In the genomic region with DNA sequence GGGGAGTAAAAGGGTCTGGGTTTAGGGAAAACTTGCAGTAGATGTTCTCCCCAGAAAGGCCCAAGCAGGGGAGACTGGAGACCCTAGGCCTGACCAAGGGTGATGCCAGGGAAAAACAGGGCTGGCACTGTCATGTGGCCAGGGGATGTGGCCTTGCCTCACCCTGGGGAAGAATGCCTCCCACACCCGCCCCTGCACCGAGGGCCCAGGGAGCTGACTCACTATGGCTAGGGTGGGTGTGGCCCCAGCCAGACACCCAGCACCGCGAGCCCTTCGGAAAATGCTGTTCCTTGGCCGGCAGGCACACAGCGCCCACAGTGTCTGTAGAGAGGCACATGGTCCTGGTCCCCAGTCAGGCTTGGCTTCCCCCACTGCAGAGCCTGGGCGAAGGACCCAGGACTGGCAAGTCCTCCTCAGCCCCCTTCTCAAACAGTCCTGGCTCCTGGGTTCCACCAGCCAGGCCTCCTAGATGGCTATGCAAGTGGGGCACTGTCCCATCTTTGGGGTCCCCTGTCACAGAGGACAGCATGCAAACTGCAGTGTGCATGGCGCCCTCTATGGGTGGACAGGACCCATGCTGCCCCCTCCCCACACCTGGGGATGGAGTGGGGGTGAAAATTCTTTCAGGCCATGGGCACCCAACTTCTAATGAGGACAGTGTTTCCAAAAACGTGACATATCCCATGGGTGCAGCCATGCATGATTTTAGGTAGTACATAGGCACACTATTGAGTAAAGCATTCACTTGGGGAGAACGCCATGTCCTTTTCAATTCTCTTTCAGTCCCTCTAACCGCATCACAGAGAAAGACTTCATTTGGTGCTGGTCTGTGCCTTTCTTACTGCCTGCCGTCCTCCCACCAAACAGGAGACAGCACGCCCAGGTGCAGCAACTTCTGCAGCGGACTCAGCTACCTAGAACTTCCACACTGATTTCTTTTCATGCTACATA, we compare ENCODE assay signal across 8 cellular contexts. TPM values are rescaled to one million over a fixed set of nuclear protein-coding genes. Genes with fewer than 3 reads are reported as not detected.
A peak's percentile ranks its signal among the peaks of the same experiment; 100 is the strongest.
DNase-seq lines count a peak whose midpoint lies in the region; ATAC-seq, FAIRE-seq and TF ChIP-seq lines count a peak whose summit lies in the region.

No MANE protein-coding gene starts in this region.

- H3K23ac ChIP-seq in mesenchymal stem cell (ENCODE audit: low read length in 2 of 2) = no peak overlapping the region

- no peak overlapping the region for H4K8ac ChIP-seq in mesenchymal stem cell (ENCODE audit: low read length)

- H3K9ac ChIP-seq in astrocyte (ENCODE audit: low read length) (peak overlapping the region; percentile 61), mesenchymal stem cell (ENCODE audit: low read length) (no peak overlapping the region)

- H3K36me3 ChIP-seq in GM06990 (ENCODE audit: control insufficient read depth, insufficient read depth, low read length) (no peaks in the 10 kb centered on the region), astrocyte (ENCODE audit: insufficient read depth, low read length) (no peaks in the 10 kb centered on the region), mesenchymal stem cell (ENCODE audit: control insufficient read depth in 1 of 2, insufficient read depth in 2 of 2, low read depth in 1 of 2, low read length in 2 of 2) (peaks cover 0 to 5% of the 10 kb centered on the region in 2 experiments)

- DNase-seq in GM06990 (ENCODE audit: extremely low read depth, insufficient read length) (no peak), LHCN-M2 (ENCODE audit: low read depth) (peak; percentile 92), astrocyte (ENCODE audit: low read depth) (peak; percentile 79), mesenchymal stem cell (peak; percentile 33), SK-N-DZ (ENCODE audit: low spot score) (no peak), DMS79 treated with DMSO at 0.1 percent for 48 hours (lab: John Stamatoyannopoulos, UW) (no peak)

- H2BK120ac ChIP-seq in mesenchymal stem cell (ENCODE audit: low read depth, low read length) = no peak overlapping the region

- H3K4me3 Mint-ChIP-seq in astrocyte (ENCODE audit: unreplicated experiment) = no peak overlapping the region

- H3K27ac ChIP-seq in astrocyte (ENCODE audit: low read depth, low read length) (peak overlapping the region; percentile 79), mesenchymal stem cell (ENCODE audit: low read length, poor library complexity, severe bottlenecking) (no peak overlapping the region)

- TF ChIP-seq CTCF in GM06990 (IDR thresholded peaks at IDR 0.05; ENCODE audit: insufficient read depth, low read length, poor library complexity, severe bottlenecking) = peak; percentile 80
- peak; percentile 19 for TF ChIP-seq CTCF in astrocyte (IDR thresholded peaks at IDR 0.05; ENCODE audit: insufficient read depth, low read depth, low read length)

- H3K4me3 ChIP-seq in GM06990 (replicated peaks; ENCODE audit: low read depth, low read length) = no peak overlapping the region
- H3K4me3 ChIP-seq in astrocyte (ENCODE audit: insufficient read depth, low read depth, low read length) = no peak overlapping the region
- H3K4me3 ChIP-seq in mesenchymal stem cell (ENCODE audit: insufficient read depth in 1 of 2, low read depth in 1 of 2, low read length in 2 of 2) = no peak overlapping the region

- no peak overlapping the region for H3K4ac ChIP-seq in mesenchymal stem cell (ENCODE audit: low read depth in 1 of 2, low read length in 2 of 2)

- no peaks in the 10 kb centered on the region for H3K9me3 Mint-ChIP-seq in astrocyte (ENCODE audit: unreplicated experiment)

- H3K18ac ChIP-seq in mesenchymal stem cell (ENCODE audit: low read depth in 1 of 2, low read length in 2 of 2) = no peak overlapping the region

- 59% methylated on average over 14 of the region's 15 CpGs for WGBS in mesenchymal stem cell

- peaks cover 13% of the 10 kb centered on the region for H3K4me1 Mint-ChIP-seq in astrocyte (ENCODE audit: low read depth, unreplicated experiment)

- no peak for FAIRE-seq in astrocyte (lab: Jason Lieb, UNC)

- H3K27me3 ChIP-seq in GM06990 (replicated peaks; ENCODE audit: control insufficient read depth, insufficient read depth, low read length) (no peaks in the 10 kb centered on the region), astrocyte (ENCODE audit: insufficient read depth, low read length) (no peaks in the 10 kb centered on the region), mesenchymal stem cell (ENCODE audit: control insufficient read depth in 1 of 2, insufficient read depth in 1 of 2, low read length in 2 of 2) (peaks cover 8 to 10% of the 10 kb centered on the region in 2 experiments)

- H2BK15ac ChIP-seq in mesenchymal stem cell (ENCODE audit: low read depth, poor library complexity, severe bottlenecking) = peak overlapping the region; percentile 9

- H2AFZ ChIP-seq in astrocyte (ENCODE audit: low read depth, low read length) (peak overlapping the region; percentile 74), mesenchymal stem cell (ENCODE audit: low read depth, low read length) (no peak overlapping the region)

- H4K91ac ChIP-seq in mesenchymal stem cell (ENCODE audit: low read length) = peak overlapping the region; percentile 28

- peak overlapping the region; percentile 59 for H3K27ac Mint-ChIP-seq in astrocyte (ENCODE audit: unreplicated experiment)

- no peaks in the 10 kb centered on the region for H3K79me1 ChIP-seq in mesenchymal stem cell (replicated peaks; ENCODE audit: low read length, poor library complexity, severe bottlenecking)

- H3K4me2 ChIP-seq in astrocyte (ENCODE audit: low read length) = peak overlapping the region; percentile 62
- no peak overlapping the region for H3K4me2 ChIP-seq in mesenchymal stem cell (ENCODE audit: low read length, poor library complexity, severe bottlenecking)

- H3K14ac ChIP-seq in mesenchymal stem cell (ENCODE audit: low read length in 2 of 2) = no peak overlapping the region

- peaks cover 2% of the 10 kb centered on the region for H3K27me3 Mint-ChIP-seq in astrocyte (ENCODE audit: low read depth, unreplicated experiment)

- H4K20me1 ChIP-seq in astrocyte (ENCODE audit: insufficient read depth, low read length) = no peaks in the 10 kb centered on the region

- no peak for ATAC-seq in activated CD4-positive, CD25-positive, alpha-beta regulatory T cell treated with anti-CD3 and anti-CD28 coated beads, Interleukin-2, amount 50 U/mL, for 24 hours
- no peak for ATAC-seq in GM21515 (IDR thresholded peaks at IDR 0.05; ENCODE audit: unreplicated experiment)

- no peak overlapping the region for H2AK5ac ChIP-seq in mesenchymal stem cell (ENCODE audit: low read length, severe bottlenecking)

- no peak overlapping the region for H2BK12ac ChIP-seq in mesenchymal stem cell (ENCODE audit: low read length in 2 of 2)

- H3K79me2 ChIP-seq in astrocyte (ENCODE audit: insufficient read depth, low read length) = no peaks in the 10 kb centered on the region

- H2BK5ac ChIP-seq in mesenchymal stem cell (ENCODE audit: low read depth, low read length, poor library complexity, severe bottlenecking) = no peak overlapping the region

- H3K9me3 ChIP-seq in astrocyte (ENCODE audit: insufficient read depth, low read depth, low read length) (no peaks in the 10 kb centered on the region), mesenchymal stem cell (ENCODE audit: control insufficient read depth, low read length) (no peaks in the 10 kb centered on the region)

- peaks cover 8% of the 10 kb centered on the region for H3K36me3 Mint-ChIP-seq in astrocyte (ENCODE audit: low read depth, unreplicated experiment)

- peaks cover 13% of the 10 kb centered on the region for H3K4me1 ChIP-seq in astrocyte (ENCODE audit: insufficient read depth, low read length)
- H3K4me1 ChIP-seq in mesenchymal stem cell (ENCODE audit: control insufficient read depth, insufficient read depth, low read depth, low read length) = peaks cover 12% of the 10 kb centered on the region

RNA-seq across cellular contexts. Expression of a gene that starts 15.2 kb away (rescaled TPM):
- 0.17 and 0.38 TPM in 2 replicates for total RNA-seq in LHCN-M2 (2014; rRNA removed)
- 0.97 TPM for polyA plus RNA-seq in LHCN-M2 (2012)
- total RNA-seq in astrocyte = 0.34 and 0.38 TPM in 2 replicates
- 0.03 TPM for polyA plus RNA-seq in mesenchymal stem cell (2013, experiment 1 of 2)
- 0.03 TPM for polyA plus RNA-seq in mesenchymal stem cell (2013, experiment 2 of 2)
- 0.22 TPM in 1 of 2 replicates, not detected in the other for polyA plus RNA-seq in SK-N-DZ (2014; cell fraction: cytosol; rRNA removed)
- 1.9 and 2.6 TPM in 2 replicates for polyA plus RNA-seq in SK-N-DZ (2014; cell fraction: nucleus; rRNA removed)

Comparison
In these comparisons a context has a peak if more than half of its experiments do, and no peak if none do; other contexts are left out.
1. DNase-seq: peak in LHCN-M2 (single experiment), astrocyte (single experiment) and mesenchymal stem cell (single experiment); none in GM06990 (single experiment), SK-N-DZ (single experiment) and DMS79 treated with DMSO at 0.1 percent for 48 hours (single experiment).